Comparison of ENCODE assay signal across 1 cellular context in genomic region chr1:9907441-9907840, GRCh38.
TF ChIP-seq lines count a peak whose summit lies in the region.

No MANE protein-coding gene starts in this region.

TF ChIP-seq in HepG2, 621 proteins besides CTCF, POLR2A, EP300 and RAD21:
- no peak for TF ChIP-seq ZNF101 (CRISPR knock-in tag; IDR thresholded peaks at IDR 0.05; ENCODE audit: borderline replicate concordance, low read depth)
- TF ChIP-seq ZNF543 (CRISPR knock-in tag; IDR thresholded peaks at IDR 0.05) = no peak
- no peak for TF ChIP-seq SIN3B (IDR thresholded peaks at IDR 0.05; ENCODE audit: low read length)
- TF ChIP-seq RBFOX2 (IDR thresholded peaks at IDR 0.05; ENCODE audit: low read depth, low read length) = 0 out of 2 replicates have a peak, but pooled peaks have one; percentile 29
- TF ChIP-seq ZNF121 (CRISPR knock-in tag; IDR thresholded peaks at IDR 0.05) = peak; percentile 67; the same call in 1 of the 2 replicates
- TF ChIP-seq NR1H2 (CRISPR knock-in tag; IDR thresholded peaks at IDR 0.05; ENCODE audit: borderline replicate concordance, low read depth) = no peak
- TF ChIP-seq DR1 (CRISPR knock-in tag; IDR thresholded peaks at IDR 0.05) = no peak
- TF ChIP-seq SNAI1 (CRISPR knock-in tag; IDR thresholded peaks at IDR 0.05; ENCODE audit: borderline replicate concordance) = no peak
- TF ChIP-seq ZNF12 (CRISPR knock-in tag; IDR thresholded peaks at IDR 0.05) = no peak
TF ChIP-seq in HepG2: peak in this region for 2.
